In the genomic region with DNA sequence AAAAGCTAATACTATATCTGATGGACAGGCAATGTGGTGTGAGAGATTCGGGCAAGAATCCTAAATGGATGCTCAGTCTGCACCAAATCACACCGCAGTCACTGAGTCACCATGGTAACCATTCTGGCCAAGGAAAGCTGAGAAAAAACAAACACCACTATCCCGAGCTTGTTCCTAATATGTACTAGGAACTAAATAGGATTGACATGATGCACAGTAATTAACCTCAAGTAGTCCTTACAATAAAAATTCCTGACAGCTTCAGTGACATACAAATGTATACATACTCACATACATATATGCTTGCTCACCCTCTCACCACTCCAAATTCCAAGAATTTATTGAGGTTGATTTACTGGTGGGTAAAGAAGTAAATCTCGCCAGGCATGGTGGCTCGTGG, we compare ENCODE assay signal across 19 cellular contexts. TPM values are rescaled to one million over a fixed set of nuclear protein-coding genes. Genes with fewer than 3 reads are reported as not detected.
DNase-seq lines count a peak whose midpoint lies in the region; ATAC-seq and TF ChIP-seq lines count a peak whose summit lies in the region.
"Had no signal": no experiment of that assay in that cellular context is flagged by ENCODE, and none has a peak within 500 bp of the region (broad histone marks: within the 10 kb centered on the region; RNA-seq: fewer than 3 reads in every experiment).

No MANE protein-coding gene starts in this region.

- no peaks in the 10 kb centered on the region for H3K79me2 ChIP-seq in GM23248 (ENCODE audit: insufficient read depth)

- H3K4me3 ChIP-seq in AG04449 (ENCODE audit: low read depth, low read length) (no peak overlapping the region), GM23248 (no peak overlapping the region), Panc1 (ENCODE audit: low read depth in 2 of 2, low read length in 2 of 2) (no peak overlapping the region), fibroblast of pulmonary artery (replicated peaks; ENCODE audit: low read depth, low read length) (no peak overlapping the region)
- H3K4me3 ChIP-seq: cardiac muscle cell, PC-9, right atrium auricular region, uterus had no signal

- BruUV-seq in Panc1 (replicated peaks; lab: Mats Ljungman, UMichigan), result no TSS peak

- ATAC-seq in Panc1, result peak; percentile 63; the same call in 1 of the 2 replicates
- ATAC-seq: left cardiac atrium had no signal

- peaks cover 10% of the 10 kb centered on the region; the same call in 1 of the 2 replicates for H3K4me1 ChIP-seq in GM23248 (ENCODE audit: insufficient read depth)
- no peaks in the 10 kb centered on the region; the same call in 1 of the 2 replicates for H3K4me1 ChIP-seq in Panc1 (ENCODE audit: control insufficient read depth, insufficient read depth, low read length)
- H3K4me1 ChIP-seq: right atrium auricular region, uterus had no signal

- WGBS in GM23248 (ENCODE audit: low coverage in 1 of 2, low lambda C conversion rate in 2 of 2, missing lambda C conversion rate in 2 of 2), 2 experiments, result 68 to 74% methylated on average over 5 of the region's 5 CpGs

- no peaks in the 10 kb centered on the region for H3K36me3 ChIP-seq in GM23248 (ENCODE audit: low read depth)
- H3K36me3 ChIP-seq in Panc1 (ENCODE audit: control insufficient read depth, insufficient read depth, low read length), result no peaks in the 10 kb centered on the region
- H3K36me3 ChIP-seq: cardiac muscle cell, right atrium auricular region, uterus had no signal

- intact Hi-C loops in Panc1 (cut with micrococcal nuclease; ENCODE audit: unreplicated experiment), result no loop called here

- H3K27me3 ChIP-seq in GM23248 (replicated peaks; ENCODE audit: insufficient read depth) (no peaks in the 10 kb centered on the region), Panc1 (ENCODE audit: control insufficient read depth, insufficient read depth, low read length) (peaks cover 4% of the 10 kb centered on the region)
- H3K27me3 ChIP-seq: cardiac muscle cell, right atrium auricular region, uterus had no signal

- H3K9me3 ChIP-seq in GM23248 (ENCODE audit: low read depth), result no peaks in the 10 kb centered on the region
- no peaks in the 10 kb centered on the region for H3K9me3 ChIP-seq in Panc1 (ENCODE audit: control insufficient read depth, insufficient read depth, low read depth, low read length)
- H3K9me3 ChIP-seq: right atrium auricular region, uterus had no signal

- no peaks in the 10 kb centered on the region for H3F3A ChIP-seq in GM23248 (ENCODE audit: insufficient read depth)

- no peaks in the 10 kb centered on the region for H4K20me1 ChIP-seq in GM23248 (ENCODE audit: insufficient read depth)

- DNase-seq in AG04449 (ENCODE audit: low read depth, low spot score) (peak; percentile 69), GM23248 (peak; percentile 35), Panc1 (ENCODE audit: low read depth, low spot score) (no peak), fibroblast of pulmonary artery (ENCODE audit: low read depth) (peak; percentile 75), HPDE6-E6E7 (ENCODE audit: extremely low spot score) (no peak), NCI-H1694 (lab: John Stamatoyannopoulos, UW) (no peak), GM19240 (ENCODE audit: insufficient read length, low spot score) (no peak), NAMALWA (ENCODE audit: low spot score) (no peak)
- DNase-seq: activated naive CD4-positive, alpha-beta T cell treated with anti-CD3 and anti-CD28 coated beads, Interleukin-2, amount 50 U/mL, for 16 hours; activated T-cell treated with anti-CD3 and anti-CD28 coated beads for 4 hours; left cardiac atrium; NCI-H1436; NCI-H524 treated with DMSO at 0.1 percent for 48 hours; nucleus accumbens; PC-9; uterus had no signal

- CTCF ChIA-PET in AG04449 (lab: Yijun Ruan, JAX), result interaction anchor here (1.0 to 1.6 kb wide), 3 partner anchors 11 to 30 kb away, joined by 3 to 6 read pairs (median 6); no protein-coding TSS in a partner anchor
- CTCF ChIA-PET in Panc1 (lab: Charles Lee), result interaction anchor here (0.6 kb wide), 1 partner anchor 53 kb away, joined by 3 read pairs; no protein-coding TSS in a partner anchor

- no peak overlapping the region for H2AFZ ChIP-seq in GM23248
- H2AFZ ChIP-seq: PC-9 had no signal

- H3K9me2 ChIP-seq in GM23248 (ENCODE audit: insufficient read depth), result no peaks in the 10 kb centered on the region

- in situ Hi-C loops in GM23248 (cut with MboI) (no loop called here), Panc1 (cut with HindIII; ENCODE audit: low pct_unique_long_range_greater_than_20kb, low sequenced_read_pairs) (no loop called here)

- POLR2A ChIA-PET in AG04449 (lab: Yijun Ruan, JAX), result no interaction called here
- POLR2A ChIA-PET in Panc1 (lab: Charles Lee), result no interaction called here

- no peak for TF ChIP-seq CTCF in AG04449 (IDR thresholded peaks at IDR 0.05; ENCODE audit: insufficient read depth, low read length, missing control alignments)
- no peak for TF ChIP-seq CTCF in Panc1 (IDR thresholded peaks at IDR 0.05)
- no peak for TF ChIP-seq CTCF in fibroblast of pulmonary artery (IDR thresholded peaks at IDR 0.05; ENCODE audit: low read length, missing control alignments)

- H3K9ac ChIP-seq in GM23248, result no peak overlapping the region

- no peak overlapping the region for H3K27ac ChIP-seq in GM23248
- H3K27ac ChIP-seq in Panc1 (ENCODE audit: low read length), result no peak overlapping the region
- H3K27ac ChIP-seq: cardiac muscle cell, PC-9, right atrium auricular region, uterus had no signal

- no peak overlapping the region for H3K4me2 ChIP-seq in GM23248 (ENCODE audit: unreplicated experiment)
- H3K4me2 ChIP-seq: PC-9 had no signal

RNA-seq across cellular contexts. Expression of a gene that starts 1.1 kb away (rescaled TPM):
- not detected in 2 replicates for total RNA-seq in GM23248 (2014; rRNA removed; shearing (Covaris generic))
- polyA plus RNA-seq in GM23248 (2016; fragmentation: Nextera tagmentation; extraction: Ambion mirVana), result 0.16 and 0.34 TPM in 2 replicates
- total RNA-seq in Panc1 (2021; ENCODE audit: unreplicated experiment), result 0.26 TPM
- not detected for polyA plus RNA-seq in Panc1 (2012; ENCODE audit: insufficient read length)
- total RNA-seq: mononuclear cell had no signal

Comparison
In these comparisons a context has a peak if more than half of its experiments do, and no peak if none do; other contexts are left out.
1. DNase-seq: peak in AG04449 (single experiment), GM23248 (single experiment) and fibroblast of pulmonary artery (single experiment); none in Panc1 (single experiment), HPDE6-E6E7 (single experiment), NCI-H1694 (single experiment), GM19240 (single experiment) and NAMALWA (single experiment).